ENCODE assay signal across 1 cellular context in the genomic region with DNA sequence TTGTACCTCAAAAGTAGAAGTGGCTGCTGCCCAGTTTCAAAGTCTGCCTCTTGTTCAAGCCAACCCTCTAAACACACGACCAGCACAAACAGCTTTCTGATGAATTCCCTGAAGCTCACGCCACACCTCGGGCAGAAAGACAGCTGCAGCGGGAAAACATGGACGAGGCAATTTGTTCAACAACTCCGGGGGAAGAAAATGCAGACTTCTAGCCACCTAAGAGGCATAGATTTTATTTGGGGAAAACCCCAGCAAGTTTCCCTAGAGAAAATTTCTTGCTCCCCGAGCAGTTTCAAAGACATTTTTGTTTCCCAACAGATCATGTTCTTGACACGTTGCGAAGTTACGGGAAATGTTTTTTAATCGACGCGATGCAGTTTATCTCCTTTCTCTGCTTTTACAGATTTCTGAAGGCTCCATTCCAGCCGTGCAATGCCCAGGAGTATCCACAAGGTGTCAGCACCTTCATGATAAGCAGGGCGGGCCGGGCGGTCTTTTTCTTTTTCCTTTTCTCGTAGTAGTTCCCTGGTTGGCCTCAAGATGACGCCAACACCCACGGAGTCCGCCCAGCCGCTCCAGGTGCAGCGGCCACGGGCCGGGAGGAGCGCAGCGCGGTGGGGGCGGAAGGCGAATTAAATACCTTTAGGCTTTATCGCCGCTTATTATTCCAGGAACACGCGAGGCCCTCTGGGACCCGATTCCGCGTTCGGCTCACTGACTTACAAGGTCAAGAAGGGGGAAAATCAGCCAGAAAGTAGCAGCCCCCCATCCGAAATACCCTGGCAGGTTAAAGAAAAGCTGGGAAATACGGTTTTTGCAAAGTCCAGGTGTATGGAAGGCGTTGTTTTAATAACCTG.
TF ChIP-seq lines count a peak whose summit lies in the region.

No MANE protein-coding gene starts in this region.

TF ChIP-seq in HepG2, 621 proteins besides CTCF, POLR2A, EP300 and RAD21 (continued from another document and continues in another):
- TF ChIP-seq, protein P1, sequence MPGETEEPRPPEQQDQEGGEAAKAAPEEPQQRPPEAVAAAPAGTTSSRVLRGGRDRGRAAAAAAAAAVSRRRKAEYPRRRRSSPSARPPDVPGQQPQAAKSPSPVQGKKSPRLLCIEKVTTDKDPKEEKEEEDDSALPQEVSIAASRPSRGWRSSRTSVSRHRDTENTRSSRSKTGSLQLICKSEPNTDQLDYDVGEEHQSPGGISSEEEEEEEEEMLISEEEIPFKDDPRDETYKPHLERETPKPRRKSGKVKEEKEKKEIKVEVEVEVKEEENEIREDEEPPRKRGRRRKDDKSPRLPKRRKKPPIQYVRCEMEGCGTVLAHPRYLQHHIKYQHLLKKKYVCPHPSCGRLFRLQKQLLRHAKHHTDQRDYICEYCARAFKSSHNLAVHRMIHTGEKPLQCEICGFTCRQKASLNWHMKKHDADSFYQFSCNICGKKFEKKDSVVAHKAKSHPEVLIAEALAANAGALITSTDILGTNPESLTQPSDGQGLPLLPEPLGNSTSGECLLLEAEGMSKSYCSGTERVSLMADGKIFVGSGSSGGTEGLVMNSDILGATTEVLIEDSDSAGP (CRISPR knock-in tag; IDR thresholded peaks at IDR 0.05; ENCODE audit: borderline replicate concordance), result peak; percentile 24; the same call in 1 of the 2 replicates
- TF ChIP-seq ZNF543 (CRISPR knock-in tag; IDR thresholded peaks at IDR 0.05) (no peak), ZNF451 (CRISPR knock-in tag; IDR thresholded peaks at IDR 0.05) (no peak), TGIF2 (CRISPR knock-in tag; IDR thresholded peaks at IDR 0.05) (no peak), BRCA1 (CRISPR knock-in tag; IDR thresholded peaks at IDR 0.05) (no peak), BHLHE40 (IDR thresholded peaks at IDR 0.05; ENCODE audit: low read length) (peak; percentile 54; the same call in 1 of the 2 replicates), CHD2 (IDR thresholded peaks at IDR 0.05; ENCODE audit: low read depth, low read length) (no peak), GLI4 (CRISPR knock-in tag; IDR thresholded peaks at IDR 0.05; ENCODE audit: borderline replicate concordance) (peak; percentile 79; the same call in 1 of the 2 replicates), ZNF589 (CRISPR knock-in tag; conservative IDR thresholded peaks at IDR 0.05) (no peak), GATA4 (IDR thresholded peaks at IDR 0.05; ENCODE audit: borderline replicate concordance, low read depth) (no peak), SIN3B (IDR thresholded peaks at IDR 0.05; ENCODE audit: low read length) (0 out of 2 replicates have a peak, but pooled peaks have one; percentile 20), ZNF782 (CRISPR knock-in tag; IDR thresholded peaks at IDR 0.05; ENCODE audit: borderline replicate concordance) (no peak), ZNF619 (CRISPR knock-in tag; IDR thresholded peaks at IDR 0.05) (no peak), KAT8 (CRISPR knock-in tag; IDR thresholded peaks at IDR 0.05) (no peak), ZNF510 (CRISPR knock-in tag; IDR thresholded peaks at IDR 0.05; ENCODE audit: low read depth) (no peak), ONECUT2 (CRISPR knock-in tag; IDR thresholded peaks at IDR 0.05) (no peak), ZNF44 (CRISPR knock-in tag; IDR thresholded peaks at IDR 0.05) (no peak), STAT5B (CRISPR knock-in tag; IDR thresholded peaks at IDR 0.05) (no peak), FOXA1 (IDR thresholded peaks at IDR 0.05) (no peak), FOXA1 (CRISPR knock-in tag; IDR thresholded peaks at IDR 0.05) (no peak), CAMTA2 (CRISPR knock-in tag; IDR thresholded peaks at IDR 0.05; ENCODE audit: borderline replicate concordance) (no peak), SP4 (CRISPR knock-in tag; IDR thresholded peaks at IDR 0.05) (peak; percentile 30; the same call in 1 of the 2 replicates), KMT2B (CRISPR knock-in tag; IDR thresholded peaks at IDR 0.05) (no peak), SMYD3 (CRISPR knock-in tag; IDR thresholded peaks at IDR 0.05) (no peak), RFXAP (CRISPR knock-in tag; IDR thresholded peaks at IDR 0.05; ENCODE audit: borderline replicate concordance) (0 out of 2 replicates have a peak, but pooled peaks have one; percentile 51), ZMYM2 (CRISPR knock-in tag; IDR thresholded peaks at IDR 0.05) (no peak), SMC3 (IDR thresholded peaks at IDR 0.05; ENCODE audit: low read length) (peak; percentile 99)
- TF ChIP-seq, protein P2, sequence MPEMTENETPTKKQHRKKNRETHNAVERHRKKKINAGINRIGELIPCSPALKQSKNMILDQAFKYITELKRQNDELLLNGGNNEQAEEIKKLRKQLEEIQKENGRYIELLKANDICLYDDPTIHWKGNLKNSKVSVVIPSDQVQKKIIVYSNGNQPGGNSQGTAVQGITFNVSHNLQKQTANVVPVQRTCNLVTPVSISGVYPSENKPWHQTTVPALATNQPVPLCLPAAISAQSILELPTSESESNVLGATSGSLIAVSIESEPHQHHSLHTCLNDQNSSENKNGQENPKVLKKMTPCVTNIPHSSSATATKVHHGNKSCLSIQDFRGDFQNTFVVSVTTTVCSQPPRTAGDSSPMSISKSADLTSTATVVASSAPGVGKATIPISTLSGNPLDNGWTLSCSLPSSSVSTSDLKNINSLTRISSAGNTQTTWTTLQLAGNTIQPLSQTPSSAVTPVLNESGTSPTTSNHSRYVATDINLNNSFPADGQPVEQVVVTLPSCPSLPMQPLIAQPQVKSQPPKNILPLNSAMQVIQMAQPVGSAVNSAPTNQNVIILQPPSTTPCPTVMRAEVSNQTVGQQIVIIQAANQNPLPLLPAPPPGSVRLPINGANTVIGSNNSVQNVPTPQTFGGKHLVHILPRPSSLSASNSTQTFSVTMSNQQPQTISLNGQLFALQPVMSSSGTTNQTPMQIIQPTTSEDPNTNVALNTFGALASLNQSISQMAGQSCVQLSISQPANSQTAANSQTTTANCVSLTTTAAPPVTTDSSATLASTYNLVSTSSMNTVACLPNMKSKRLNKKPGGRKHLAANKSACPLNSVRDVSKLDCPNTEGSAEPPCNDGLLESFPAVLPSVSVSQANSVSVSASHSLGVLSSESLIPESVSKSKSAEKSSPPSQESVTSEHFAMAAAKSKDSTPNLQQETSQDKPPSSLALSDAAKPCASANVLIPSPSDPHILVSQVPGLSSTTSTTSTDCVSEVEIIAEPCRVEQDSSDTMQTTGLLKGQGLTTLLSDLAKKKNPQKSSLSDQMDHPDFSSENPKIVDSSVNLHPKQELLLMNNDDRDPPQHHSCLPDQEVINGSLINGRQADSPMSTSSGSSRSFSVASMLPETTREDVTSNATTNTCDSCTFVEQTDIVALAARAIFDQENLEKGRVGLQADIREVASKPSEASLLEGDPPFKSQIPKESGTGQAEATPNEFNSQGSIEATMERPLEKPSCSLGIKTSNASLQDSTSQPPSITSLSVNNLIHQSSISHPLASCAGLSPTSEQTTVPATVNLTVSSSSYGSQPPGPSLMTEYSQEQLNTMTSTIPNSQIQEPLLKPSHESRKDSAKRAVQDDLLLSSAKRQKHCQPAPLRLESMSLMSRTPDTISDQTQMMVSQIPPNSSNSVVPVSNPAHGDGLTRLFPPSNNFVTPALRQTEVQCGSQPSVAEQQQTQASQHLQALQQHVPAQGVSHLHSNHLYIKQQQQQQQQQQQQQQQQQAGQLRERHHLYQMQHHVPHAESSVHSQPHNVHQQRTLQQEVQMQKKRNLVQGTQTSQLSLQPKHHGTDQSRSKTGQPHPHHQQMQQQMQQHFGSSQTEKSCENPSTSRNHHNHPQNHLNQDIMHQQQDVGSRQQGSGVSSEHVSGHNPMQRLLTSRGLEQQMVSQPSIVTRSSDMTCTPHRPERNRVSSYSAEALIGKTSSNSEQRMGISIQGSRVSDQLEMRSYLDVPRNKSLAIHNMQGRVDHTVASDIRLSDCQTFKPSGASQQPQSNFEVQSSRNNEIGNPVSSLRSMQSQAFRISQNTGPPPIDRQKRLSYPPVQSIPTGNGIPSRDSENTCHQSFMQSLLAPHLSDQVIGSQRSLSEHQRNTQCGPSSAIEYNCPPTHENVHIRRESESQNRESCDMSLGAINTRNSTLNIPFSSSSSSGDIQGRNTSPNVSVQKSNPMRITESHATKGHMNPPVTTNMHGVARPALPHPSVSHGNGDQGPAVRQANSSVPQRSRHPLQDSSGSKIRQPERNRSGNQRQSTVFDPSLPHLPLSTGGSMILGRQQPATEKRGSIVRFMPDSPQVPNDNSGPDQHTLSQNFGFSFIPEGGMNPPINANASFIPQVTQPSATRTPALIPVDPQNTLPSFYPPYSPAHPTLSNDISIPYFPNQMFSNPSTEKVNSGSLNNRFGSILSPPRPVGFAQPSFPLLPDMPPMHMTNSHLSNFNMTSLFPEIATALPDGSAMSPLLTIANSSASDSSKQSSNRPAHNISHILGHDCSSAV (CRISPR knock-in tag; IDR thresholded peaks at IDR 0.05; ENCODE audit: borderline replicate concordance), result no peak
- TF ChIP-seq, protein P3, sequence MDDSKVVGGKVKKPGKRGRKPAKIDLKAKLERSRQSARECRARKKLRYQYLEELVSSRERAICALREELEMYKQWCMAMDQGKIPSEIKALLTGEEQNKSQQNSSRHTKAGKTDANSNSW (CRISPR knock-in tag; IDR thresholded peaks at IDR 0.05; ENCODE audit: borderline replicate concordance), result no peak
- TF ChIP-seq, protein P4, sequence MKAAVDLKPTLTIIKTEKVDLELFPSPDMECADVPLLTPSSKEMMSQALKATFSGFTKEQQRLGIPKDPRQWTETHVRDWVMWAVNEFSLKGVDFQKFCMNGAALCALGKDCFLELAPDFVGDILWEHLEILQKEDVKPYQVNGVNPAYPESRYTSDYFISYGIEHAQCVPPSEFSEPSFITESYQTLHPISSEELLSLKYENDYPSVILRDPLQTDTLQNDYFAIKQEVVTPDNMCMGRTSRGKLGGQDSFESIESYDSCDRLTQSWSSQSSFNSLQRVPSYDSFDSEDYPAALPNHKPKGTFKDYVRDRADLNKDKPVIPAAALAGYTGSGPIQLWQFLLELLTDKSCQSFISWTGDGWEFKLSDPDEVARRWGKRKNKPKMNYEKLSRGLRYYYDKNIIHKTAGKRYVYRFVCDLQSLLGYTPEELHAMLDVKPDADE (CRISPR knock-in tag; IDR thresholded peaks at IDR 0.05), result no peak
- TF ChIP-seq, protein P5, sequence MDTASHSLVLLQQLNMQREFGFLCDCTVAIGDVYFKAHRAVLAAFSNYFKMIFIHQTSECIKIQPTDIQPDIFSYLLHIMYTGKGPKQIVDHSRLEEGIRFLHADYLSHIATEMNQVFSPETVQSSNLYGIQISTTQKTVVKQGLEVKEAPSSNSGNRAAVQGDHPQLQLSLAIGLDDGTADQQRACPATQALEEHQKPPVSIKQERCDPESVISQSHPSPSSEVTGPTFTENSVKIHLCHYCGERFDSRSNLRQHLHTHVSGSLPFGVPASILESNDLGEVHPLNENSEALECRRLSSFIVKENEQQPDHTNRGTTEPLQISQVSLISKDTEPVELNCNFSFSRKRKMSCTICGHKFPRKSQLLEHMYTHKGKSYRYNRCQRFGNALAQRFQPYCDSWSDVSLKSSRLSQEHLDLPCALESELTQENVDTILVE (CRISPR knock-in tag; IDR thresholded peaks at IDR 0.05), result peak; percentile 58; the same call in 1 of the 2 replicates
- TF ChIP-seq, protein P6, sequence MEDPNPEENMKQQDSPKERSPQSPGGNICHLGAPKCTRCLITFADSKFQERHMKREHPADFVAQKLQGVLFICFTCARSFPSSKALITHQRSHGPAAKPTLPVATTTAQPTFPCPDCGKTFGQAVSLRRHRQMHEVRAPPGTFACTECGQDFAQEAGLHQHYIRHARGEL (CRISPR knock-in tag; IDR thresholded peaks at IDR 0.05), result 0 out of 2 replicates have a peak, but pooled peaks have one; percentile 67
- TF ChIP-seq, protein P7, sequence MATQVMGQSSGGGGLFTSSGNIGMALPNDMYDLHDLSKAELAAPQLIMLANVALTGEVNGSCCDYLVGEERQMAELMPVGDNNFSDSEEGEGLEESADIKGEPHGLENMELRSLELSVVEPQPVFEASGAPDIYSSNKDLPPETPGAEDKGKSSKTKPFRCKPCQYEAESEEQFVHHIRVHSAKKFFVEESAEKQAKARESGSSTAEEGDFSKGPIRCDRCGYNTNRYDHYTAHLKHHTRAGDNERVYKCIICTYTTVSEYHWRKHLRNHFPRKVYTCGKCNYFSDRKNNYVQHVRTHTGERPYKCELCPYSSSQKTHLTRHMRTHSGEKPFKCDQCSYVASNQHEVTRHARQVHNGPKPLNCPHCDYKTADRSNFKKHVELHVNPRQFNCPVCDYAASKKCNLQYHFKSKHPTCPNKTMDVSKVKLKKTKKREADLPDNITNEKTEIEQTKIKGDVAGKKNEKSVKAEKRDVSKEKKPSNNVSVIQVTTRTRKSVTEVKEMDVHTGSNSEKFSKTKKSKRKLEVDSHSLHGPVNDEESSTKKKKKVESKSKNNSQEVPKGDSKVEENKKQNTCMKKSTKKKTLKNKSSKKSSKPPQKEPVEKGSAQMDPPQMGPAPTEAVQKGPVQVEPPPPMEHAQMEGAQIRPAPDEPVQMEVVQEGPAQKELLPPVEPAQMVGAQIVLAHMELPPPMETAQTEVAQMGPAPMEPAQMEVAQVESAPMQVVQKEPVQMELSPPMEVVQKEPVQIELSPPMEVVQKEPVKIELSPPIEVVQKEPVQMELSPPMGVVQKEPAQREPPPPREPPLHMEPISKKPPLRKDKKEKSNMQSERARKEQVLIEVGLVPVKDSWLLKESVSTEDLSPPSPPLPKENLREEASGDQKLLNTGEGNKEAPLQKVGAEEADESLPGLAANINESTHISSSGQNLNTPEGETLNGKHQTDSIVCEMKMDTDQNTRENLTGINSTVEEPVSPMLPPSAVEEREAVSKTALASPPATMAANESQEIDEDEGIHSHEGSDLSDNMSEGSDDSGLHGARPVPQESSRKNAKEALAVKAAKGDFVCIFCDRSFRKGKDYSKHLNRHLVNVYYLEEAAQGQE (IDR thresholded peaks at IDR 0.05; ENCODE audit: borderline replicate concordance in 1 of 2, low read depth in 1 of 2, low read length in 2 of 2), result no peak
- TF ChIP-seq, protein P8, sequence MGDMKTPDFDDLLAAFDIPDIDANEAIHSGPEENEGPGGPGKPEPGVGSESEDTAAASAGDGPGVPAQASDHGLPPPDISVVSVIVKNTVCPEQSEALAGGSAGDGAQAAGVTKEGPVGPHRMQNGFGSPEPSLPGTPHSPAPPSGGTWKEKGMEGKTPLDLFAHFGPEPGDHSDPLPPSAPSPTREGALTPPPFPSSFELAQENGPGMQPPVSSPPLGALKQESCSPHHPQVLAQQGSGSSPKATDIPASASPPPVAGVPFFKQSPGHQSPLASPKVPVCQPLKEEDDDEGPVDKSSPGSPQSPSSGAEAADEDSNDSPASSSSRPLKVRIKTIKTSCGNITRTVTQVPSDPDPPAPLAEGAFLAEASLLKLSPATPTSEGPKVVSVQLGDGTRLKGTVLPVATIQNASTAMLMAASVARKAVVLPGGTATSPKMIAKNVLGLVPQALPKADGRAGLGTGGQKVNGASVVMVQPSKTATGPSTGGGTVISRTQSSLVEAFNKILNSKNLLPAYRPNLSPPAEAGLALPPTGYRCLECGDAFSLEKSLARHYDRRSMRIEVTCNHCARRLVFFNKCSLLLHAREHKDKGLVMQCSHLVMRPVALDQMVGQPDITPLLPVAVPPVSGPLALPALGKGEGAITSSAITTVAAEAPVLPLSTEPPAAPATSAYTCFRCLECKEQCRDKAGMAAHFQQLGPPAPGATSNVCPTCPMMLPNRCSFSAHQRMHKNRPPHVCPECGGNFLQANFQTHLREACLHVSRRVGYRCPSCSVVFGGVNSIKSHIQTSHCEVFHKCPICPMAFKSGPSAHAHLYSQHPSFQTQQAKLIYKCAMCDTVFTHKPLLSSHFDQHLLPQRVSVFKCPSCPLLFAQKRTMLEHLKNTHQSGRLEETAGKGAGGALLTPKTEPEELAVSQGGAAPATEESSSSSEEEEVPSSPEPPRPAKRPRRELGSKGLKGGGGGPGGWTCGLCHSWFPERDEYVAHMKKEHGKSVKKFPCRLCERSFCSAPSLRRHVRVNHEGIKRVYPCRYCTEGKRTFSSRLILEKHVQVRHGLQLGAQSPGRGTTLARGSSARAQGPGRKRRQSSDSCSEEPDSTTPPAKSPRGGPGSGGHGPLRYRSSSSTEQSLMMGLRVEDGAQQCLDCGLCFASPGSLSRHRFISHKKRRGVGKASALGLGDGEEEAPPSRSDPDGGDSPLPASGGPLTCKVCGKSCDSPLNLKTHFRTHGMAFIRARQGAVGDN (CRISPR knock-in tag; IDR thresholded peaks at IDR 0.05), result peak; percentile 47
- TF ChIP-seq, protein P9, sequence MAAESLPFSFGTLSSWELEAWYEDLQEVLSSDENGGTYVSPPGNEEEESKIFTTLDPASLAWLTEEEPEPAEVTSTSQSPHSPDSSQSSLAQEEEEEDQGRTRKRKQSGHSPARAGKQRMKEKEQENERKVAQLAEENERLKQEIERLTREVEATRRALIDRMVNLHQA (CRISPR knock-in tag; IDR thresholded peaks at IDR 0.05), result no peak
